ENCODE assay signal across 17 cellular contexts in the genomic region with DNA sequence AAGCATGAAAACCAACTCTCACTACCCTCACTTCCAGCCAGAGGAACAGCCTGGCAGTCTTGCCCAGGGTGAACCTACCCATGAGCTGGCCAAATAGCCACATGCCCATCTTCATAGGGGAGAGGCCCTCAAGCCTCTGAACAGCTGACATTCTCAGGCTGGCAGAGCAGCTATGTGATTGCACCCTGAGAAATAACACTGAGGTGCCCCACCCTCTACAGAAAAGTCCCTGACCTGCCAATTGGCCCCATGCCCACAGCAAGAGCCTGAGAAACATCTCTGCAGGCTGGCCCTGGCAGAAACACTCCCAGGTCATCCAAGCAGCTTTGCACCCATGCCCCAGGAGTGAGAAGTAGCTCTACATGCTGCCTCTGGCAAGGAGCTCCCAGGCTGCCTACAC.
"Had no signal": no experiment of that assay in that cellular context is flagged by ENCODE, and none has a peak within 500 bp of the region (broad histone marks: within the 10 kb centered on the region; RNA-seq: fewer than 3 reads in every experiment).

No MANE protein-coding gene starts in this region.

- H3K27ac ChIP-seq: gastroesophageal sphincter, suprapubic skin, tibial artery had no signal

- H3K4me3 ChIP-seq: gastroesophageal sphincter, suprapubic skin, tibial artery had no signal

- H3K36me3 Mint-ChIP-seq: stimulated activated effector memory CD8-positive, alpha-beta T cell treated with anti-CD3 and anti-CD28 coated beads, Interleukin-12 subunit alpha, Interleukin-12 subunit beta, amount 100 ng/mL, for 72 hours had no signal

- DNase-seq: cerebellar nuclear complex; effector memory CD8-positive, alpha-beta T cell; erythroblast; glutamatergic neuron; left cardiac atrium; mesendoderm; natural killer cell; posterior cingulate gyrus; stimulated activated CD4-positive, alpha-beta T cell treated with anti-CD3 and anti-CD28 coated beads, Interleukin-4, amount 100 ng/mL, for 1 hour; stimulated activated CD8-positive, alpha-beta memory T cell treated with anti-CD3 and anti-CD28 coated beads, Interleukin-4, amount 100 ng/mL, for 48 hours; stimulated activated naive CD8-positive, alpha-beta T cell treated with anti-CD3 and anti-CD28 coated beads, Interleukin-15, Interleukin-2, amounts not matched to agents 100 U/mL and 50 U/mL, for 24 hours; tibial artery had no signal

- H3K4me1 ChIP-seq: gastroesophageal sphincter, suprapubic skin, tibial artery had no signal

- ATAC-seq: effector memory CD8-positive, alpha-beta T cell; gastroesophageal sphincter; left cardiac atrium; natural killer cell; stimulated activated effector memory CD8-positive, alpha-beta T cell treated with anti-CD3 and anti-CD28 coated beads, Interleukin-12 subunit alpha, Interleukin-12 subunit beta, amount 100 ng/mL, for 72 hours; stimulated activated naive CD8-positive, alpha-beta T cell treated with anti-CD3 and anti-CD28 coated beads, Interleukin-15, Interleukin-2, amounts not matched to agents 100 U/mL and 50 U/mL, for 24 hours had no signal

- H3K9me3 ChIP-seq: suprapubic skin, tibial artery had no signal

- H3K4me3 Mint-ChIP-seq: dendritic cell treated with granulocyte-macrophage colony-stimulating factor and Interleukin-4, amounts not matched to agents 40 ng/mL and 50 ng/mL, for 4 days; effector memory CD8-positive, alpha-beta T cell; natural killer cell; neural crest cell; stimulated activated effector memory CD8-positive, alpha-beta T cell treated with anti-CD3 and anti-CD28 coated beads, Interleukin-12 subunit alpha, Interleukin-12 subunit beta, amount 100 ng/mL, for 72 hours had no signal

- H3K27me3 Mint-ChIP-seq: dendritic cell treated with granulocyte-macrophage colony-stimulating factor and Interleukin-4, amounts not matched to agents 40 ng/mL and 50 ng/mL, for 4 days; effector memory CD8-positive, alpha-beta T cell had no signal

- H3K27ac Mint-ChIP-seq: dendritic cell treated with granulocyte-macrophage colony-stimulating factor and Interleukin-4, amounts not matched to agents 40 ng/mL and 50 ng/mL, for 4 days; effector memory CD8-positive, alpha-beta T cell; natural killer cell; stimulated activated effector memory CD8-positive, alpha-beta T cell treated with anti-CD3 and anti-CD28 coated beads, Interleukin-12 subunit alpha, Interleukin-12 subunit beta, amount 100 ng/mL, for 72 hours had no signal

- H3K4me1 Mint-ChIP-seq: natural killer cell; neural crest cell; stimulated activated effector memory CD8-positive, alpha-beta T cell treated with anti-CD3 and anti-CD28 coated beads, Interleukin-12 subunit alpha, Interleukin-12 subunit beta, amount 100 ng/mL, for 72 hours had no signal

- H3K27me3 ChIP-seq: gastroesophageal sphincter, suprapubic skin, tibial artery had no signal
